1 cellular context compared by ENCODE assay signal in the genomic region with DNA sequence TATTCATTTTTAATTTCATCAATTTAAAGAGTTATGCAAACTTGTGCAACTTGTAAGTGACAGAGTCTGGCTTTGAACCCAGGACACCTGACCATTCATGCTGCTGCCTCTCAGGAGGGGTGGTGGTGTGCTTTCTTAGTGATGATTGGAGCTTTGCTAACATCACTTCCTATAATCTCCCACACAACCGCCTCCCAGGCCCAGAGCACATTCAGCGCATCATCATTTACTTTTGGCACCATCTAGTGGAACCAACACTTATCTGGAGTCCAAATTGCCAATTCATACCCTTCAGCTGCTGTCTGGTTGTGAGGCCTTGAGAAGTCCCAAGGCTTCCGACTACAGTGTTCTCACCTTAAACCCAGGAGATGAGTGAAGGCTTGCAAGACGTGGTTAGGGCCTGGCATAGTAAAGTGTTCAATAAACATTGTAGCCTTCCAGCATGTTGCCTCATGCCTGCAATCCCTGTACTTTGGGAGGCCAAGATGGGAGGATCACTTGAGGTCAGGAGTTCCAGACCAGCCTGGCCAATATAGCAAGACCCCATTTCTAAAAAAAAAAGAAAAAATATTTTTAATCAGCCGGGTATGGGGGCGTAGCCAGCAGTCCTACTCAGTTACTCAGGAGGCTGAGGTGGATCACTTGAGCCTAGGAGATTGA.
A peak's percentile ranks its signal among the peaks of the same experiment; 100 is the strongest.
TF ChIP-seq lines count a peak whose summit lies in the region.

No MANE protein-coding gene starts in this region.

TF ChIP-seq in K562, 482 proteins besides CTCF, POLR2A, EP300 and RAD21 (continued from another document):
- TF ChIP-seq, protein P1, sequence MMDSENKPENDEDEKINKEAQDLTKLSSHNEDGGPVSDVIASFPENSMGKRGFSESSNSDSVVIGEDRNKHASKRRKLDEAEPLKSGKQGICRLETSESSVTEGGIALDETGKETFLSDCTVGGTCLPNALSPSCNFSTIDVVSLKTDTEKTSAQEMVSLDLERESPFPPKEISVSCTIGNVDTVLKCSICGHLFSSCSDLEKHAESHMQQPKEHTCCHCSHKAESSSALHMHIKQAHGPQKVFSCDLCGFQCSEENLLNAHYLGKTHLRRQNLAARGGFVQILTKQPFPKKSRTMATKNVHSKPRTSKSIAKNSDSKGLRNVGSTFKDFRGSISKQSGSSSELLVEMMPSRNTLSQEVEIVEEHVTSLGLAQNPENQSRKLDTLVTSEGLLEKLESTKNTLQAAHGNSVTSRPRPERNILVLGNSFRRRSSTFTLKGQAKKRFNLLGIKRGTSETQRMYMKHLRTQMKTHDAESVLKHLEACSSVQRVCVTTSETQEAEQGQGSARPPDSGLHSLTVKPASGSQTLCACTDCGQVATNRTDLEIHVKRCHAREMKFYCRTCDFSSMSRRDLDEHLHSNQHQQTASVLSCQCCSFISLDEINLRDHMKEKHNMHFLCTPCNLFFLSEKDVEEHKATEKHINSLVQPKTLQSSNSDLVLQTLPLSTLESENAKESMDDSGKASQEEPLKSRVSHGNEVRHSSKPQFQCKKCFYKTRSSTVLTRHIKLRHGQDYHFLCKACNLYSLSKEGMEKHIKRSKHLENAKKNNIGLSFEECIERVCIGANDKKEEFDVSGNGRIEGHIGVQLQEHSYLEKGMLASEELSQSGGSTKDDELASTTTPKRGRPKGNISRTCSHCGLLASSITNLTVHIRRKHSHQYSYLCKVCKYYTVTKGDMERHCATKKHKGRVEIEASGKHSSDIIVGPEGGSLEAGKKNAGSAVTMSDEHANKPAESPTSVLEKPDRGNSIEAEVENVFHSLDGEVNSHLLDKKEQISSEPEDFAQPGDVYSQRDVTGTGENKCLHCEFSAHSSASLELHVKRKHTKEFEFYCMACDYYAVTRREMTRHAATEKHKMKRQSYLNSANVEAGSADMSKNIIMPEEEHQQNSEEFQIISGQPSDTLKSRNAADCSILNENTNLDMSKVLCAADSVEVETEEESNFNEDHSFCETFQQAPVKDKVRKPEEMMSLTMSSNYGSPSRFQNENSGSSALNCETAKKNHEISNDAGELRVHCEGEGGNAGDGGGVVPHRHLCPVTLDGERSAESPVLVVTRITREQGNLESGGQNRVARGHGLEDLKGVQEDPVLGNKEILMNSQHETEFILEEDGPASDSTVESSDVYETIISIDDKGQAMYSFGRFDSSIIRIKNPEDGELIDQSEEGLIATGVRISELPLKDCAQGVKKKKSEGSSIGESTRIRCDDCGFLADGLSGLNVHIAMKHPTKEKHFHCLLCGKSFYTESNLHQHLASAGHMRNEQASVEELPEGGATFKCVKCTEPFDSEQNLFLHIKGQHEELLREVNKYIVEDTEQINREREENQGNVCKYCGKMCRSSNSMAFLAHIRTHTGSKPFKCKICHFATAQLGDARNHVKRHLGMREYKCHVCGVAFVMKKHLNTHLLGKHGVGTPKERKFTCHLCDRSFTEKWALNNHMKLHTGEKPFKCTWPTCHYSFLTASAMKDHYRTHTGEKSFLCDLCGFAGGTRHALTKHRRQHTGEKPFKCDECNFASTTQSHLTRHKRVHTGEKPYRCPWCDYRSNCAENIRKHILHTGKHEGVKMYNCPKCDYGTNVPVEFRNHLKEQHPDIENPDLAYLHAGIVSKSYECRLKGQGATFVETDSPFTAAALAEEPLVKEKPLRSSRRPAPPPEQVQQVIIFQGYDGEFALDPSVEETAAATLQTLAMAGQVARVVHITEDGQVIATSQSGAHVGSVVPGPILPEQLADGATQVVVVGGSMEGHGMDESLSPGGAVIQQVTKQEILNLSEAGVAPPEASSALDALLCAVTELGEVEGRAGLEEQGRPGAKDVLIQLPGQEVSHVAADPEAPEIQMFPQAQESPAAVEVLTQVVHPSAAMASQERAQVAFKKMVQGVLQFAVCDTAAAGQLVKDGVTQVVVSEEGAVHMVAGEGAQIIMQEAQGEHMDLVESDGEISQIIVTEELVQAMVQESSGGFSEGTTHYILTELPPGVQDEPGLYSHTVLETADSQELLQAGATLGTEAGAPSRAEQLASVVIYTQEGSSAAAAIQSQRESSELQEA (IDR thresholded peaks at IDR 0.05; ENCODE audit: low read depth) = no peak
- TF ChIP-seq JUN (IDR thresholded peaks at IDR 0.05; ENCODE audit: borderline replicate concordance, low read depth, low read length) (no peak), JUN (CRISPR knock-in tag; IDR thresholded peaks at IDR 0.05; ENCODE audit: borderline replicate concordance) (no peak), ZNF274 (IDR thresholded peaks at IDR 0.05; ENCODE audit: borderline replicate concordance, low read depth, low read length) (no peak), ERF (CRISPR knock-in tag; IDR thresholded peaks at IDR 0.05) (no peak), HMG20A (CRISPR knock-in tag; conservative IDR thresholded peaks at IDR 0.05) (no peak), RHOXF2B (CRISPR knock-in tag; conservative IDR thresholded peaks at IDR 0.05) (no peak), ETV6 (IDR thresholded peaks at IDR 0.05; ENCODE audit: borderline replicate concordance in 1 of 2, low read depth in 2 of 2, low read length in 1 of 2) (no peak), ETV6 (CRISPR knock-in tag; IDR thresholded peaks at IDR 0.05; ENCODE audit: borderline replicate concordance) (no peak), JUND (IDR thresholded peaks at IDR 0.05; ENCODE audit: borderline replicate concordance, low read depth, low read length) (0 out of 2 replicates have a peak, but pooled peaks have one; percentile 41), JUND (tag; IDR thresholded peaks at IDR 0.05; ENCODE audit: borderline replicate concordance, low read depth, low read length) (no peak), SMARCA4 (IDR thresholded peaks at IDR 0.05) (no peak)
- TF ChIP-seq, protein P2, sequence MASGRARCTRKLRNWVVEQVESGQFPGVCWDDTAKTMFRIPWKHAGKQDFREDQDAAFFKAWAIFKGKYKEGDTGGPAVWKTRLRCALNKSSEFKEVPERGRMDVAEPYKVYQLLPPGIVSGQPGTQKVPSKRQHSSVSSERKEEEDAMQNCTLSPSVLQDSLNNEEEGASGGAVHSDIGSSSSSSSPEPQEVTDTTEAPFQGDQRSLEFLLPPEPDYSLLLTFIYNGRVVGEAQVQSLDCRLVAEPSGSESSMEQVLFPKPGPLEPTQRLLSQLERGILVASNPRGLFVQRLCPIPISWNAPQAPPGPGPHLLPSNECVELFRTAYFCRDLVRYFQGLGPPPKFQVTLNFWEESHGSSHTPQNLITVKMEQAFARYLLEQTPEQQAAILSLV (tag; IDR thresholded peaks at IDR 0.05) = no peak
TF ChIP-seq in K562: peak in this region for 26.
